In the genomic region with DNA sequence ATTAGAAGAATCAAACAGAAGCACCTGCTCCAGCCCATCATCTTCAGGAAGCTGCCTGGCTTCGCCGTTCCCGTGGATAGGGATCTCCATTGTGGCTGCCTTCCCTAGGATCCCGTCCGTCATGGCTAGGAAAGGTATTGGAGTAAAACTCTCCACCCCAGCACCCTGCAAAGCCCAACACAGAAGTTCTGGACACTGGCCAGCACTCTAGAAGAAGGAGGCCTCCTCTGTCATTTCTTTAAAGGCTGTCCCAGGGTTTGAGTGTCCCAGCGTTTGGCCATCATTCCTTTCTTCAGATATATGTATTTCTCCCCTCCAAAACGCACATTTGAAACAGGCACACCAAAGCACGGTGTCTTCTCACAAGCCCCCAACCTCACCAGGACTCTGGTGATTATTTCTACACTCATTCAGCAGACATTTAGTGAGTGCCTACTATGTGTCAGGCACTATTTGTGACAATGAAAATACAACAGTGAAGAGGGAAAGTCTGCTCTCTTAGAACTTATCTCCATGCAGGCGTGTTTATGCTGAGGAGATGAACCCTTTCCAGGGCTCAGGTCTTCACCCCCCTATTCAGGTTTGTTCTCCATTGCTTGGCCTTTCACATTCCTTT, we compare ENCODE assay signal across 7 cellular contexts. TPM values are rescaled to one million over a fixed set of nuclear protein-coding genes. Genes with fewer than 3 reads are reported as not detected.
DNase-seq lines count a peak whose midpoint lies in the region; ATAC-seq and TF ChIP-seq lines count a peak whose summit lies in the region.

No MANE protein-coding gene starts in this region.

- H3K36me3 Mint-ChIP-seq in activated T-helper 17 cell treated with anti-CD3 and anti-CD28 coated beads, Interleukin-2, amount 50 U/mL, for 72 hours (ENCODE audit: low read depth): peaks cover 70% of the 10 kb centered on the region
- peaks cover 30% of the 10 kb centered on the region for H3K36me3 Mint-ChIP-seq in stimulated activated memory B cell treated with anti-CD40 and anti-IgM and Interleukin-4, amounts not matched to agents 10 μg/mL and 1 μg/mL and 100 μg/mL, for 72 hours

- no peaks in the 10 kb centered on the region for H3K27me3 ChIP-seq in iPS DF 6.9 (ENCODE audit: control insufficient read depth, insufficient read depth, low read length)

- DNase-seq in iPS DF 6.9 (ENCODE audit: low read depth, low spot score) (no peak), SIG-M5 (lab: John Stamatoyannopoulos, UW) (no peak)

- H3K9me3 ChIP-seq in HEK293 (ENCODE audit: control insufficient read depth, insufficient read depth, low read depth, low read length): no peaks in the 10 kb centered on the region
- H3K9me3 ChIP-seq in iPS DF 6.9 (ENCODE audit: control insufficient read depth, insufficient read depth, low read length): no peaks in the 10 kb centered on the region

- H3K36me3 ChIP-seq in HEK293 (ENCODE audit: control insufficient read depth in 2 of 2, insufficient read depth in 1 of 2, low read length in 2 of 2): peaks cover 0 to 75% of the 10 kb centered on the region in 2 experiments; a peak in 1 of 3 replicates
- H3K36me3 ChIP-seq in iPS DF 6.9 (ENCODE audit: control insufficient read depth, insufficient read depth, low read length): peaks cover 22% of the 10 kb centered on the region; the same call in 1 of the 2 replicates

- H3K27ac Mint-ChIP-seq in activated T-helper 17 cell treated with anti-CD3 and anti-CD28 coated beads, Interleukin-2, amount 50 U/mL, for 72 hours: peak overlapping the region; percentile 97
- peak overlapping the region; percentile 93 for H3K27ac Mint-ChIP-seq in stimulated activated memory B cell treated with anti-CD40 and anti-IgM and Interleukin-4, amounts not matched to agents 10 μg/mL and 1 μg/mL and 100 μg/mL, for 72 hours

- WGBS in iPS DF 6.9 (ENCODE audit: insufficient coverage, insufficient read length): no CpG with 5 or more reads among the region's 9 CpGs

- H3K4me1 Mint-ChIP-seq in activated T-helper 17 cell treated with anti-CD3 and anti-CD28 coated beads, Interleukin-2, amount 50 U/mL, for 72 hours: peaks cover 16% of the 10 kb centered on the region
- peaks cover 40% of the 10 kb centered on the region for H3K4me1 Mint-ChIP-seq in stimulated activated memory B cell treated with anti-CD40 and anti-IgM and Interleukin-4, amounts not matched to agents 10 μg/mL and 1 μg/mL and 100 μg/mL, for 72 hours

- peak overlapping the region; percentile 73 for H3K4me3 ChIP-seq in HEK293 (ENCODE audit: low read depth, low read length)
- peak overlapping the region; percentile 60; the same call in 1 of the 2 replicates for H3K4me3 ChIP-seq in iPS DF 6.9 (ENCODE audit: low read length)

- H3K4me3 Mint-ChIP-seq in activated T-helper 17 cell treated with anti-CD3 and anti-CD28 coated beads, Interleukin-2, amount 50 U/mL, for 72 hours: peak overlapping the region; percentile 92
- peak overlapping the region; percentile 86 for H3K4me3 Mint-ChIP-seq in stimulated activated memory B cell treated with anti-CD40 and anti-IgM and Interleukin-4, amounts not matched to agents 10 μg/mL and 1 μg/mL and 100 μg/mL, for 72 hours

- CTCF ChIA-PET in HEK293 (lab: Yijun Ruan, JAX): interaction anchor here (0.9 kb wide), 1 partner anchor 102 kb away, joined by 4 read pairs; no protein-coding TSS in a partner anchor

- H3K27ac ChIP-seq in HEK293 (ENCODE audit: extremely low read depth, low read depth, low read length): no peak overlapping the region; the same call in 1 of the 2 replicates
- H3K27ac ChIP-seq in iPS DF 6.9 (ENCODE audit: low read length): no peak overlapping the region

- POLR2A ChIA-PET in HEK293 (lab: Yijun Ruan, JAX): interaction anchor here (1.0 to 1.3 kb wide), 2 partner anchors 41 to 203 kb away, joined by 3 to 6 read pairs; partner anchors contain the start of gene MRPL17

- H3K4me1 ChIP-seq in HEK293 (ENCODE audit: control insufficient read depth, insufficient read depth, low read length) (no peaks in the 10 kb centered on the region), iPS DF 6.9 (ENCODE audit: control insufficient read depth, insufficient read depth, low read length) (no peaks in the 10 kb centered on the region)

- TF ChIP-seq CTCF in HEK293 (tag by site-specific recombination; IDR thresholded peaks at IDR 0.05): no peak

- H3K27me3 Mint-ChIP-seq in activated T-helper 17 cell treated with anti-CD3 and anti-CD28 coated beads, Interleukin-2, amount 50 U/mL, for 72 hours: no peaks in the 10 kb centered on the region
- no peaks in the 10 kb centered on the region for H3K27me3 Mint-ChIP-seq in stimulated activated memory B cell treated with anti-CD40 and anti-IgM and Interleukin-4, amounts not matched to agents 10 μg/mL and 1 μg/mL and 100 μg/mL, for 72 hours

- no peaks in the 10 kb centered on the region for H3K9me3 Mint-ChIP-seq in activated T-helper 17 cell treated with anti-CD3 and anti-CD28 coated beads, Interleukin-2, amount 50 U/mL, for 72 hours
- no peaks in the 10 kb centered on the region for H3K9me3 Mint-ChIP-seq in stimulated activated memory B cell treated with anti-CD40 and anti-IgM and Interleukin-4, amounts not matched to agents 10 μg/mL and 1 μg/mL and 100 μg/mL, for 72 hours

- no peak for ATAC-seq in activated T-helper 17 cell treated with anti-CD3 and anti-CD28 coated beads, Interleukin-2, amount 50 U/mL, for 72 hours (replicated peaks)
- no peak for ATAC-seq in stimulated activated memory B cell treated with anti-CD40 and anti-IgM and Interleukin-4, amounts not matched to agents 10 μg/mL and 1 μg/mL and 100 μg/mL, for 72 hours
- ATAC-seq in GM21447 (IDR thresholded peaks at IDR 0.05; ENCODE audit: unreplicated experiment) (no peak), HG03135 (IDR thresholded peaks at IDR 0.05; ENCODE audit: unreplicated experiment) (no peak)

TF ChIP-seq in HEK293, 187 proteins besides CTCF, POLR2A, EP300 and RAD21:
- TF ChIP-seq, protein P1, sequence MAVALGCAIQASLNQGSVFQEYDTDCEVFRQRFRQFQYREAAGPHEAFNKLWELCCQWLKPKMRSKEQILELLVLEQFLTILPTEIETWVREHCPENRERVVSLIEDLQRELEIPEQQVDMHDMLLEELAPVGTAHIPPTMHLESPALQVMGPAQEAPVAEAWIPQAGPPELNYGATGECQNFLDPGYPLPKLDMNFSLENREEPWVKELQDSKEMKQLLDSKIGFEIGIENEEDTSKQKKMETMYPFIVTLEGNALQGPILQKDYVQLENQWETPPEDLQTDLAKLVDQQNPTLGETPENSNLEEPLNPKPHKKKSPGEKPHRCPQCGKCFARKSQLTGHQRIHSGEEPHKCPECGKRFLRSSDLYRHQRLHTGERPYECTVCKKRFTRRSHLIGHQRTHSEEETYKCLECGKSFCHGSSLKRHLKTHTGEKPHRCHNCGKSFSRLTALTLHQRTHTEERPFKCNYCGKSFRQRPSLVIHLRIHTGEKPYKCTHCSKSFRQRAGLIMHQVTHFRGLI (tag by site-specific recombination; IDR thresholded peaks at IDR 0.05): peak; percentile 64
- no peak for TF ChIP-seq ZNF837 (tag by site-specific recombination; IDR thresholded peaks at IDR 0.05)

RNA-seq across cellular contexts. Expression of gene ARFIP2, which starts 0.7 kb away (rescaled TPM):
- total RNA-seq in activated T-helper 17 cell treated with anti-CD3 and anti-CD28 coated beads, Interleukin-2, amount 50 U/mL, for 72 hours: 10 to 100 TPM; 44.0 to 48.8 TPM

RNA-seq across cellular contexts. Expression of gene TIMM10B, which starts 0.9 kb away (rescaled TPM):
- total RNA-seq in activated T-helper 17 cell treated with anti-CD3 and anti-CD28 coated beads, Interleukin-2, amount 50 U/mL, for 72 hours: 10 to 100 TPM; 42.7 to 43.7 TPM

RNA-seq across cellular contexts. Expression of gene TRIM3, which starts 6.7 kb away (rescaled TPM):
- 10 to 100 TPM in 1 of 2 donors, 1 to 10 TPM in 1; 7.0 to 10.7 TPM for total RNA-seq in activated T-helper 17 cell treated with anti-CD3 and anti-CD28 coated beads, Interleukin-2, amount 50 U/mL, for 72 hours

RNA-seq across cellular contexts. Expression of gene DNHD1, which starts 16.7 kb away (rescaled TPM):
- total RNA-seq in activated T-helper 17 cell treated with anti-CD3 and anti-CD28 coated beads, Interleukin-2, amount 50 U/mL, for 72 hours: 10 to 100 TPM; 25.2 to 39.3 TPM

RNA-seq across cellular contexts. Expression of gene HPX, which starts 39.6 kb away (rescaled TPM):
- total RNA-seq in activated T-helper 17 cell treated with anti-CD3 and anti-CD28 coated beads, Interleukin-2, amount 50 U/mL, for 72 hours: 1 to 10 TPM in 1 of 2 donors, under 1 TPM in 1; 0.58 to 1.3 TPM
